25 cellular contexts compared by ENCODE assay signal in genomic region chr2:16400127-16400623, GRCh38.
DNase-seq lines count a peak whose midpoint lies in the region; ATAC-seq, FAIRE-seq and TF ChIP-seq lines count a peak whose summit lies in the region.
"Had no signal": no experiment of that assay in that cellular context is flagged by ENCODE, and none has a peak within 500 bp of the region (broad histone marks: within the 10 kb centered on the region; RNA-seq: fewer than 3 reads in every experiment).

No MANE protein-coding gene starts in this region.

- H3K4me1 ChIP-seq in cardiac muscle cell (ENCODE audit: low read depth): peaks cover 14% of the 10 kb centered on the region
- H3K4me1 ChIP-seq in HepG2 (ENCODE audit: insufficient read depth, low read length): no peaks in the 10 kb centered on the region
- H3K4me1 ChIP-seq: SJSA1, upper lobe of left lung had no signal

- intact Hi-C loops in HepG2 (cut with micrococcal nuclease; ENCODE audit: unreplicated experiment): no loop called here

- no peak for TF ChIP-seq POLR2A in HepG2 (IDR thresholded peaks at IDR 0.05; ENCODE audit: insufficient read depth in 1 of 2, low read depth in 2 of 2, low read length in 2 of 2)

- H3K4me1 Mint-ChIP-seq in mesothelial cell of epicardium: peaks cover 30% of the 10 kb centered on the region
- H3K4me1 Mint-ChIP-seq: activated naive CD4-positive, alpha-beta T cell treated with anti-CD3 and anti-CD28 coated beads, Interleukin-2, amount 10 ng/mL, durations not matched to agents 7 days and 5 days; CD4-positive, CD25-positive, alpha-beta regulatory T cell had no signal

- H3K9me3 ChIP-seq in cardiac muscle cell (ENCODE audit: low read depth): no peaks in the 10 kb centered on the region
- H3K9me3 ChIP-seq in HepG2 (ENCODE audit: low read length): no peaks in the 10 kb centered on the region
- H3K9me3 ChIP-seq: ovary, SJSA1, upper lobe of left lung had no signal

- TF ChIP-seq RAD21 in HepG2 (CRISPR knock-in tag; IDR thresholded peaks at IDR 0.05): no peak

- H3K27ac Mint-ChIP-seq in mesothelial cell of epicardium: peak overlapping the region; percentile 55
- H3K27ac Mint-ChIP-seq: activated naive CD4-positive, alpha-beta T cell treated with anti-CD3 and anti-CD28 coated beads, Interleukin-2, amount 10 ng/mL, durations not matched to agents 7 days and 5 days; CD4-positive, CD25-positive, alpha-beta regulatory T cell; effector memory CD8-positive, alpha-beta T cell; stimulated activated naive CD8-positive, alpha-beta T cell treated with anti-CD3 and anti-CD28 coated beads, Interleukin-15, Interleukin-2, amounts not matched to agents 100 ng/mL and 50 ng/mL, for 24 hours had no signal

- no peak overlapping the region for H3K9ac ChIP-seq in HepG2 (ENCODE audit: insufficient read depth, low read depth, low read length)

- no peak overlapping the region for H2AFZ ChIP-seq in HepG2 (ENCODE audit: low read length)

- peak overlapping the region; percentile 49 for H3K27ac ChIP-seq in cardiac muscle cell
- no peak overlapping the region for H3K27ac ChIP-seq in HepG2 (ENCODE audit: extremely low read length, insufficient read depth, low read length)
- H3K27ac ChIP-seq: ovary, SJSA1, upper lobe of left lung had no signal

- H3K9me3 Mint-ChIP-seq in mesothelial cell of epicardium: peaks cover 7% of the 10 kb centered on the region
- H3K9me3 Mint-ChIP-seq: activated naive CD4-positive, alpha-beta T cell treated with anti-CD3 and anti-CD28 coated beads, Interleukin-2, amount 10 ng/mL, durations not matched to agents 7 days and 5 days; CD4-positive, CD25-positive, alpha-beta regulatory T cell; stimulated activated naive CD8-positive, alpha-beta T cell treated with anti-CD3 and anti-CD28 coated beads, Interleukin-15, Interleukin-2, amounts not matched to agents 100 ng/mL and 50 ng/mL, for 24 hours had no signal

- BruUV-seq in HepG2 (replicated peaks; lab: Mats Ljungman, UMichigan): no TSS peak

- ATAC-seq in HepG2 (no peak), GM18511 (IDR thresholded peaks at IDR 0.05; ENCODE audit: unreplicated experiment) (no peak)
- ATAC-seq: effector memory CD8-positive, alpha-beta T cell; PC-3 had no signal

- no peak overlapping the region for H3K4me3 Mint-ChIP-seq in mesothelial cell of epicardium
- H3K4me3 Mint-ChIP-seq: activated naive CD4-positive, alpha-beta T cell treated with anti-CD3 and anti-CD28 coated beads, Interleukin-2, amount 10 ng/mL, durations not matched to agents 7 days and 5 days; CD4-positive, CD25-positive, alpha-beta regulatory T cell; effector memory CD8-positive, alpha-beta T cell; stimulated activated naive CD8-positive, alpha-beta T cell treated with anti-CD3 and anti-CD28 coated beads, Interleukin-15, Interleukin-2, amounts not matched to agents 100 ng/mL and 50 ng/mL, for 24 hours had no signal

- no peaks in the 10 kb centered on the region for H3K36me3 Mint-ChIP-seq in mesothelial cell of epicardium
- H3K36me3 Mint-ChIP-seq: activated naive CD4-positive, alpha-beta T cell treated with anti-CD3 and anti-CD28 coated beads, Interleukin-2, amount 10 ng/mL, durations not matched to agents 7 days and 5 days; CD4-positive, CD25-positive, alpha-beta regulatory T cell had no signal

- 37% methylated on average over 7 of the region's 7 CpGs for WGBS in HepG2 (ENCODE audit: low lambda C conversion rate)

- CTCF ChIA-PET in HEK293T (lab: Yijun Ruan, JAX) (no interaction called here), HepG2 (lab: Yijun Ruan, JAX; ENCODE audit: low intra/inter-chr PET ratio, low total read pairs) (no interaction called here)

- H3K27me3 ChIP-seq in cardiac muscle cell (no peaks in the 10 kb centered on the region), HepG2 (ENCODE audit: control insufficient read depth in 1 of 2, insufficient read depth in 2 of 2, low read length in 2 of 2) (no peaks in the 10 kb centered on the region)
- H3K27me3 ChIP-seq: ovary, SJSA1, upper lobe of left lung had no signal

- no peak overlapping the region for H3K4me2 ChIP-seq in HepG2 (ENCODE audit: low read depth, low read length)

- POLR2A ChIA-PET in HEK293T (lab: Yijun Ruan, JAX): no interaction called here
- POLR2A ChIA-PET in HepG2 (lab: Yijun Ruan, JAX): no interaction called here

- no peaks in the 10 kb centered on the region for H3K36me3 ChIP-seq in cardiac muscle cell
- no peaks in the 10 kb centered on the region for H3K36me3 ChIP-seq in HepG2 (replicated peaks in 1 of 2; ENCODE audit: control insufficient read depth in 1 of 2, insufficient read depth in 2 of 2, low read length in 2 of 2)
- H3K36me3 ChIP-seq: ovary, SJSA1, upper lobe of left lung had no signal

- in situ Hi-C loops in HepG2 (cut with HindIII; ENCODE audit: extremely low pct_ligation_motif_present, low pct_unique_long_range_greater_than_20kb) (no loop called here), GM13977 (cut with MboI; ENCODE audit: low pct_unique_long_range_greater_than_20kb, low sequenced_read_pairs, unreplicated experiment) (no loop called here)

- H4K20me1 ChIP-seq in HepG2 (ENCODE audit: insufficient read depth, low read length): no peaks in the 10 kb centered on the region

- H3K4me3 ChIP-seq in cardiac muscle cell (no peak overlapping the region), HepG2 (replicated peaks in 1 of 3; ENCODE audit: insufficient read depth in 1 of 3, low read depth in 2 of 3, low read length in 3 of 3) (no peak overlapping the region)
- H3K4me3 ChIP-seq: ovary, SJSA1, upper lobe of left lung had no signal

- TF ChIP-seq EP300 in HepG2 (IDR thresholded peaks at IDR 0.05; ENCODE audit: low read depth in 2 of 2, low read length in 2 of 2) (no peak), HepG2 (CRISPR knock-in tag; IDR thresholded peaks at IDR 0.05; ENCODE audit: borderline replicate concordance) (no peak)

- DNase-seq in Daoy (ENCODE audit: low read depth) (peak; percentile 82), OCI-M2 (lab: John Stamatoyannopoulos, UW; ENCODE audit: unreplicated experiment) (peak; percentile 44), cardiac muscle cell (ENCODE audit: low read depth in 1 of 2, low spot score in 1 of 2) (peak in 1 of 2 donors; percentile 68), mesothelial cell of epicardium (ENCODE audit: low spot score in 2 of 2, unreplicated experiment in 2 of 2) (no peak), HEK293T (ENCODE audit: extremely low spot score) (no peak), HepG2 (ENCODE audit: low spot score) (no peak), GM13977 (ENCODE audit: low spot score) (no peak)
- DNase-seq: activated CD4-positive, CD25-positive, alpha-beta regulatory T cell treated with anti-CD3 and anti-CD28 coated beads, Interleukin-2, amount 50 U/mL, for 72 hours; activated CD8-positive, alpha-beta memory T cell treated with anti-CD3 and anti-CD28 coated beads for 24 hours; activated naive CD4-positive, alpha-beta T cell treated with anti-CD3 and anti-CD28 coated beads, Interleukin-2, amount 10 ng/mL, durations not matched to agents 7 days and 5 days; activated T-cell treated with anti-CD3 and anti-CD28 coated beads, Interleukin-2, amount 50 U/mL, for 48 hours; aorta; CD4-positive, CD25-positive, alpha-beta regulatory T cell; DMS153; effector memory CD8-positive, alpha-beta T cell; KG1; NCI-H1092 treated with DMSO at 0.1 percent for 48 hours; NCI-H2107; NCI-H526 treated with DMSO at 0.1 percent for 48 hours; ovary; PC-3 had no signal

- H3K79me2 ChIP-seq in HepG2 (ENCODE audit: insufficient read depth, low read length): no peaks in the 10 kb centered on the region

- no peak for FAIRE-seq in HepG2 (lab: Jason Lieb, UNC)

- H3K27me3 Mint-ChIP-seq in mesothelial cell of epicardium (ENCODE audit: low read depth): no peaks in the 10 kb centered on the region
- H3K27me3 Mint-ChIP-seq: activated naive CD4-positive, alpha-beta T cell treated with anti-CD3 and anti-CD28 coated beads, Interleukin-2, amount 10 ng/mL, durations not matched to agents 7 days and 5 days; CD4-positive, CD25-positive, alpha-beta regulatory T cell; effector memory CD8-positive, alpha-beta T cell; stimulated activated naive CD8-positive, alpha-beta T cell treated with anti-CD3 and anti-CD28 coated beads, Interleukin-15, Interleukin-2, amounts not matched to agents 100 ng/mL and 50 ng/mL, for 24 hours had no signal

- TF ChIP-seq CTCF in cardiac muscle cell (IDR thresholded peaks at IDR 0.05; ENCODE audit: low read depth, low read length) (no peak), mesothelial cell of epicardium (IDR thresholded peaks at IDR 0.05; ENCODE audit: unreplicated experiment) (no peak), HepG2 (CRISPR knock-in tag; IDR thresholded peaks at IDR 0.05) (no peak), GM13977 (IDR thresholded peaks at IDR 0.05; ENCODE audit: extremely low read depth, insufficient read depth, missing control alignments) (no peak)

TF ChIP-seq in HEK293T, 16 proteins besides CTCF, POLR2A, EP300 and RAD21:
- no peak for TF ChIP-seq FOXK2 (IDR thresholded peaks at IDR 0.05)
- no peak for TF ChIP-seq CTBP1 (IDR thresholded peaks at IDR 0.05; ENCODE audit: borderline replicate concordance)
- TF ChIP-seq BHLHE40 (IDR thresholded peaks at IDR 0.05; ENCODE audit: borderline replicate concordance): no peak

TF ChIP-seq in HepG2, 621 proteins besides CTCF, POLR2A, EP300 and RAD21:
- no peak for TF ChIP-seq PHF20 (CRISPR knock-in tag; IDR thresholded peaks at IDR 0.05)
- TF ChIP-seq ZNF337 (CRISPR knock-in tag; IDR thresholded peaks at IDR 0.05; ENCODE audit: borderline replicate concordance, low read depth): no peak
- TF ChIP-seq ZNF749 (CRISPR knock-in tag; IDR thresholded peaks at IDR 0.05; ENCODE audit: borderline replicate concordance): no peak
- TF ChIP-seq BRCA1 (CRISPR knock-in tag; IDR thresholded peaks at IDR 0.05): no peak
- no peak for TF ChIP-seq NAIF1 (CRISPR knock-in tag; IDR thresholded peaks at IDR 0.05; ENCODE audit: borderline replicate concordance)
- no peak for TF ChIP-seq ZNF768 (CRISPR knock-in tag; IDR thresholded peaks at IDR 0.05)
- no peak for TF ChIP-seq ZXDC (CRISPR knock-in tag; IDR thresholded peaks at IDR 0.05)

Comparison
In these comparisons a context has a peak if more than half of its experiments do, and no peak if none do; other contexts are left out.
1. DNase-seq: peak in Daoy (single experiment) and OCI-M2 (single experiment); none in mesothelial cell of epicardium (0 of 2), HEK293T (single experiment), HepG2 (single experiment) and GM13977 (single experiment).